Comparison of ENCODE assay signal across 9 cellular contexts in the genomic region with DNA sequence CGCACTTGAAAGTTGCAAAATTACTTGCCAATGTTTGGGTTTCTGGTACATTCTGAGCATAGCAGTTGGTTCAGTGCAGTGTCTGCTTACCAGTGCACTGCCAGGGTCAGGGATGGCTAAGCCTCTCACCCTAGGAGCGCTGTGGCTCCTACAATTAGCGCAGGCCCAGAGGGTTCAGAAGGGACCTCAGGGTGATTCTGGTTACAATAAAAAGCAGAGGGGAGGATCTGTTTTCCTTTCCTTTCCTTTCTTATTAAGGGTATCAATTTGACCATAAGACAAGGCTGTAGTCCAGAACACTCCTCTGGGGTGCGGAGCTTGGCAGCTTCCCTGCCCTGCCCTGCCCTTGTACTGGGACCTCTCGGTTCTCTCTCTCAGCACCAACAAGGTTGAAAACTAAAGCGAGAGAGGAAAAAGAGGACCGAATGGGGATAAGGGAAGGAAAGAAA. TPM values are rescaled to one million over a fixed set of nuclear protein-coding genes. Genes with fewer than 3 reads are reported as not detected.
A peak's percentile ranks its signal among the peaks of the same experiment; 100 is the strongest.
DNase-seq lines count a peak whose midpoint lies in the region; ATAC-seq and TF ChIP-seq lines count a peak whose summit lies in the region.
"Had no signal": no experiment of that assay in that cellular context is flagged by ENCODE, and none has a peak within 500 bp of the region (broad histone marks: within the 10 kb centered on the region; RNA-seq: fewer than 3 reads in every experiment).

No MANE protein-coding gene starts in this region.

- peak overlapping the region; percentile 65 for H3K4me2 ChIP-seq in neural cell (ENCODE audit: low read length)

- peaks cover 31% of the 10 kb centered on the region for H3K27me3 ChIP-seq in gastroesophageal sphincter
- H3K27me3 ChIP-seq in neural cell (ENCODE audit: insufficient read depth, low read depth, low read length): peaks cover 90% of the 10 kb centered on the region

- DNase-seq in NCI-H1417 (lab: John Stamatoyannopoulos, UW): peak in 2 of 3 experiments; percentile 21 to 59
- no peak for DNase-seq in NCI-H1417 treated with DMSO at 0.1 percent for 48 hours (lab: John Stamatoyannopoulos, UW)
- no peak for DNase-seq in DMS153 treated with DMSO at 0.1 percent for 48 hours (lab: John Stamatoyannopoulos, UW; ENCODE audit: unreplicated experiment)
- DNase-seq in NCI-H2196 treated with DMSO at 0.1 percent for 48 hours (lab: John Stamatoyannopoulos, UW; ENCODE audit: unreplicated experiment): no peak
- DNase-seq in NCI-H345 treated with DMSO at 0.1 percent for 48 hours (lab: John Stamatoyannopoulos, UW; ENCODE audit: unreplicated experiment): no peak

- peaks cover 12% of the 10 kb centered on the region for H3K79me2 ChIP-seq in neural cell (replicated peaks; ENCODE audit: insufficient read depth, low read length)

- H3F3A ChIP-seq in neural cell (ENCODE audit: insufficient read depth, low read length, poor library complexity, severe bottlenecking): no peaks in the 10 kb centered on the region

- no peak for TF ChIP-seq RAD21 in neural cell (conservative IDR thresholded peaks at IDR 0.05)

- H3K9ac ChIP-seq in neural cell (ENCODE audit: low read length): no peak overlapping the region

- H3K36me3 ChIP-seq in gastroesophageal sphincter (no peaks in the 10 kb centered on the region), neural cell (ENCODE audit: insufficient read depth, low read length) (peaks cover 5% of the 10 kb centered on the region), urinary bladder (ENCODE audit: insufficient read depth) (no peaks in the 10 kb centered on the region)

- no peak for TF ChIP-seq EP300 in gastroesophageal sphincter (IDR thresholded peaks at IDR 0.05)
- TF ChIP-seq EP300 in neural cell (conservative IDR thresholded peaks at IDR 0.05; ENCODE audit: poor library complexity, severe bottlenecking): no peak

- H3K27ac ChIP-seq in gastroesophageal sphincter (peak overlapping the region in 3 of 4 donors; percentile 32 to 98 (median 97)), neural cell (ENCODE audit: low read length) (no peak overlapping the region), urinary bladder (ENCODE audit: low read depth) (peak overlapping the region; percentile 47)
- H3K27ac ChIP-seq: 22Rv1 had no signal

- H3K9me2 ChIP-seq in neural cell (ENCODE audit: insufficient read depth, low read length): no peaks in the 10 kb centered on the region

- TF ChIP-seq POLR2A in gastroesophageal sphincter (IDR thresholded peaks at IDR 0.05): peak in 1 of 2 donors; percentile 22

- no peak for ATAC-seq in gastroesophageal sphincter

- no peak overlapping the region for H2AFZ ChIP-seq in neural cell (ENCODE audit: low read depth, low read length)

- WGBS in gastroesophageal sphincter (ENCODE audit: low coverage in 1 of 2), 2 donors: 56 to 62% methylated on average over 4 to 6 of the region's 7 CpGs
- WGBS in urinary bladder: 70% methylated on average over 7 of the region's 7 CpGs

- H3K9me3 ChIP-seq in gastroesophageal sphincter (no peaks in the 10 kb centered on the region), neural cell (ENCODE audit: low read length) (no peaks in the 10 kb centered on the region)

- H4K20me1 ChIP-seq in neural cell (ENCODE audit: insufficient read depth): peaks cover 12% of the 10 kb centered on the region

- TF ChIP-seq CTCF in gastroesophageal sphincter (IDR thresholded peaks at IDR 0.05): no peak
- TF ChIP-seq CTCF in neural cell (IDR thresholded peaks at IDR 0.05; ENCODE audit: poor library complexity, severe bottlenecking): no peak

- H3K4me3 ChIP-seq in gastroesophageal sphincter: peak overlapping the region in 1 of 2 donors; percentile 73
- peak overlapping the region; percentile 92 for H3K4me3 ChIP-seq in neural cell (ENCODE audit: low read length)
- peak overlapping the region; percentile 52 for H3K4me3 ChIP-seq in urinary bladder (ENCODE audit: low read depth, low read length)

- H3K4me1 ChIP-seq in gastroesophageal sphincter: peaks cover 0 to 67% (median 10%) of the 10 kb centered on the region in 3 donors
- H3K4me1 ChIP-seq in urinary bladder (ENCODE audit: insufficient read depth): no peaks in the 10 kb centered on the region

TF ChIP-seq in neural cell, 6 proteins besides CTCF, POLR2A, EP300 and RAD21:
- TF ChIP-seq EZH2 (IDR thresholded peaks at IDR 0.05; ENCODE audit: borderline replicate concordance, insufficient read depth, low read length, poor library complexity, severe bottlenecking): no peak
- no peak for TF ChIP-seq SMC3 (conservative IDR thresholded peaks at IDR 0.05; ENCODE audit: poor library complexity)
- no peak for TF ChIP-seq POLR2AphosphoS5 (IDR thresholded peaks at IDR 0.05)
- TF ChIP-seq, protein P1, sequence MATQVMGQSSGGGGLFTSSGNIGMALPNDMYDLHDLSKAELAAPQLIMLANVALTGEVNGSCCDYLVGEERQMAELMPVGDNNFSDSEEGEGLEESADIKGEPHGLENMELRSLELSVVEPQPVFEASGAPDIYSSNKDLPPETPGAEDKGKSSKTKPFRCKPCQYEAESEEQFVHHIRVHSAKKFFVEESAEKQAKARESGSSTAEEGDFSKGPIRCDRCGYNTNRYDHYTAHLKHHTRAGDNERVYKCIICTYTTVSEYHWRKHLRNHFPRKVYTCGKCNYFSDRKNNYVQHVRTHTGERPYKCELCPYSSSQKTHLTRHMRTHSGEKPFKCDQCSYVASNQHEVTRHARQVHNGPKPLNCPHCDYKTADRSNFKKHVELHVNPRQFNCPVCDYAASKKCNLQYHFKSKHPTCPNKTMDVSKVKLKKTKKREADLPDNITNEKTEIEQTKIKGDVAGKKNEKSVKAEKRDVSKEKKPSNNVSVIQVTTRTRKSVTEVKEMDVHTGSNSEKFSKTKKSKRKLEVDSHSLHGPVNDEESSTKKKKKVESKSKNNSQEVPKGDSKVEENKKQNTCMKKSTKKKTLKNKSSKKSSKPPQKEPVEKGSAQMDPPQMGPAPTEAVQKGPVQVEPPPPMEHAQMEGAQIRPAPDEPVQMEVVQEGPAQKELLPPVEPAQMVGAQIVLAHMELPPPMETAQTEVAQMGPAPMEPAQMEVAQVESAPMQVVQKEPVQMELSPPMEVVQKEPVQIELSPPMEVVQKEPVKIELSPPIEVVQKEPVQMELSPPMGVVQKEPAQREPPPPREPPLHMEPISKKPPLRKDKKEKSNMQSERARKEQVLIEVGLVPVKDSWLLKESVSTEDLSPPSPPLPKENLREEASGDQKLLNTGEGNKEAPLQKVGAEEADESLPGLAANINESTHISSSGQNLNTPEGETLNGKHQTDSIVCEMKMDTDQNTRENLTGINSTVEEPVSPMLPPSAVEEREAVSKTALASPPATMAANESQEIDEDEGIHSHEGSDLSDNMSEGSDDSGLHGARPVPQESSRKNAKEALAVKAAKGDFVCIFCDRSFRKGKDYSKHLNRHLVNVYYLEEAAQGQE (IDR thresholded peaks at IDR 0.05; ENCODE audit: borderline replicate concordance): no peak
- TF ChIP-seq MXI1 (conservative IDR thresholded peaks at IDR 0.05; ENCODE audit: poor library complexity, severe bottlenecking): no peak
- no peak for TF ChIP-seq TAF1 (IDR thresholded peaks at IDR 0.05; ENCODE audit: low read depth)

RNA-seq across cellular contexts. Expression of a gene that starts 2.6 kb away (rescaled TPM):
- total RNA-seq in gastroesophageal sphincter (10 to 100 TPM; 17.0 to 66.9 (median 28.7) TPM), urinary bladder (9.1 TPM)
- polyA plus RNA-seq in neural cell (4.7 and 5.6 TPM in 2 replicates), urinary bladder (20.0 TPM)
- 10.5 and 11.0 TPM in 2 replicates for polyA minus RNA-seq in neural cell

Comparison
In these comparisons a context has a peak if more than half of its experiments do, and no peak if none do; other contexts are left out.
1. DNase-seq: peak in NCI-H1417 (2 of 3); none in NCI-H1417 treated with DMSO at 0.1 percent for 48 hours (single experiment), DMS153 treated with DMSO at 0.1 percent for 48 hours (single experiment), NCI-H2196 treated with DMSO at 0.1 percent for 48 hours (single experiment) and NCI-H345 treated with DMSO at 0.1 percent for 48 hours (single experiment).